ENCODE assay signal across 1 cellular context in genomic region chr9:138117101-138117750, GRCh38.
TF ChIP-seq lines count a peak whose summit lies in the region.

No MANE protein-coding gene starts in this region.

TF ChIP-seq in K562, 482 proteins besides CTCF, POLR2A, EP300 and RAD21 (continued from another document):
- TF ChIP-seq ZBTB34 (CRISPR knock-in tag; IDR thresholded peaks at IDR 0.05): no peak
